Comparison of ENCODE assay signal across 11 cellular contexts in genomic region chr3:138347084-138347483, GRCh38. TPM values are rescaled to one million over a fixed set of nuclear protein-coding genes. Genes with fewer than 3 reads are reported as not detected.
DNase-seq lines count a peak whose midpoint lies in the region; ATAC-seq and TF ChIP-seq lines count a peak whose summit lies in the region.
"Had no signal": no experiment of that assay in that cellular context is flagged by ENCODE, and none has a peak within 500 bp of the region (broad histone marks: within the 10 kb centered on the region; RNA-seq: fewer than 3 reads in every experiment).

No MANE protein-coding gene starts in this region.

- no peaks in the 10 kb centered on the region for H3K4me1 ChIP-seq in iPS-18a (ENCODE audit: control insufficient read depth, low read depth, low read length)

- H3K27me3 ChIP-seq in iPS-18a (ENCODE audit: control insufficient read depth, insufficient read depth, low read length) = peaks cover 9% of the 10 kb centered on the region

- H3K9me3 Mint-ChIP-seq in activated CD4-positive, alpha-beta T cell treated with anti-CD3 and anti-CD28 coated beads for 36 hours (ENCODE audit: low read depth) = no peaks in the 10 kb centered on the region
- no peaks in the 10 kb centered on the region for H3K9me3 Mint-ChIP-seq in activated CD8-positive, alpha-beta T cell treated with anti-CD3 and anti-CD28 coated beads for 36 hours
- H3K9me3 Mint-ChIP-seq in stimulated activated effector memory CD8-positive, alpha-beta T cell treated with anti-CD3 and anti-CD28 coated beads, Interleukin-12 subunit alpha, Interleukin-12 subunit beta, amount 100 ng/mL, for 72 hours = peaks cover 2% of the 10 kb centered on the region

- H3K4me3 ChIP-seq in iPS-18a (ENCODE audit: low read length) = peak overlapping the region; percentile 75

- no peak for ATAC-seq in activated CD4-positive, alpha-beta T cell treated with anti-CD3 and anti-CD28 coated beads for 36 hours
- no peak for ATAC-seq in activated CD8-positive, alpha-beta T cell treated with anti-CD3 and anti-CD28 coated beads for 36 hours
- no peak for ATAC-seq in stimulated activated effector memory CD8-positive, alpha-beta T cell treated with anti-CD3 and anti-CD28 coated beads, Interleukin-12 subunit alpha, Interleukin-12 subunit beta, amount 100 ng/mL, for 72 hours
- no peak for ATAC-seq in GM18519 (IDR thresholded peaks at IDR 0.05; ENCODE audit: low FRiP score, unreplicated experiment)

- TF ChIP-seq CTCF in activated CD8-positive, alpha-beta T cell treated with anti-CD3 and anti-CD28 coated beads for 36 hours (IDR thresholded peaks at IDR 0.05) = no peak

- POLR2A ChIA-PET in activated CD4-positive, alpha-beta T cell treated with anti-CD3 and anti-CD28 coated beads for 36 hours (lab: Charles Lee) = no interaction called here
- POLR2A ChIA-PET in activated CD8-positive, alpha-beta T cell treated with anti-CD3 and anti-CD28 coated beads for 36 hours (lab: Charles Lee) = interaction anchor here (0.6 to 1.6 kb wide), 2 partner anchors 19 to 23 kb away, joined by 3 read pairs; no protein-coding TSS in a partner anchor

- DNase-seq in activated CD4-positive, alpha-beta T cell treated with anti-CD3 and anti-CD28 coated beads for 36 hours = no peak
- no peak for DNase-seq in activated CD4-positive, alpha-beta T cell treated with anti-CD3 and anti-CD28 coated beads, Interleukin-2, amount 50 U/mL, for 48 hours
- DNase-seq in activated CD8-positive, alpha-beta T cell treated with anti-CD3 and anti-CD28 coated beads for 36 hours = no peak
- DNase-seq in stimulated activated effector memory CD8-positive, alpha-beta T cell treated with anti-CD3 and anti-CD28 coated beads, Interleukin-12 subunit alpha, Interleukin-12 subunit beta, amount 100 ng/mL, for 72 hours (ENCODE audit: low spot score in 2 of 2) = no peak
- no peak for DNase-seq in SKM-1 (lab: John Stamatoyannopoulos, UW; ENCODE audit: unreplicated experiment)
- no peak for DNase-seq in CD1c-positive myeloid dendritic cell (ENCODE audit: extremely low spot score)
- DNase-seq: ACHN; effector CD8-positive, alpha-beta T cell; NCI-H2107 had no signal

- H3K9me3 ChIP-seq in iPS-18a (ENCODE audit: control insufficient read depth, low read depth, low read length) = no peaks in the 10 kb centered on the region

- H3K36me3 ChIP-seq in iPS-18a (ENCODE audit: control insufficient read depth, low read depth, low read length) = no peaks in the 10 kb centered on the region

- intact Hi-C loops in activated CD4-positive, alpha-beta T cell treated with anti-CD3 and anti-CD28 coated beads for 36 hours (cut with DNase I, micrococcal nuclease) = no loop called here
- intact Hi-C loops in activated CD8-positive, alpha-beta T cell treated with anti-CD3 and anti-CD28 coated beads for 36 hours (cut with micrococcal nuclease) = no loop called here

- peaks cover 2% of the 10 kb centered on the region for H3K36me3 Mint-ChIP-seq in activated CD4-positive, alpha-beta T cell treated with anti-CD3 and anti-CD28 coated beads for 36 hours (ENCODE audit: low read depth)
- H3K36me3 Mint-ChIP-seq in activated CD8-positive, alpha-beta T cell treated with anti-CD3 and anti-CD28 coated beads for 36 hours (ENCODE audit: low read depth) = no peaks in the 10 kb centered on the region
- no peaks in the 10 kb centered on the region for H3K36me3 Mint-ChIP-seq in stimulated activated effector memory CD8-positive, alpha-beta T cell treated with anti-CD3 and anti-CD28 coated beads, Interleukin-12 subunit alpha, Interleukin-12 subunit beta, amount 100 ng/mL, for 72 hours

- CTCF ChIA-PET in activated CD4-positive, alpha-beta T cell treated with anti-CD3 and anti-CD28 coated beads for 36 hours (lab: Charles Lee) = interaction anchor here (0.6 to 1.2 kb wide), 2 partner anchors 14 to 17 kb away, joined by 3 to 4 read pairs; no protein-coding TSS in a partner anchor
- CTCF ChIA-PET in activated CD8-positive, alpha-beta T cell treated with anti-CD3 and anti-CD28 coated beads for 36 hours (lab: Charles Lee) = interaction anchor here (0.6 to 2.4 kb wide), 4 partner anchors 11 to 167 kb away, joined by 3 to 8 read pairs (median 4); no protein-coding TSS in a partner anchor

- H3K27me3 Mint-ChIP-seq in activated CD4-positive, alpha-beta T cell treated with anti-CD3 and anti-CD28 coated beads for 36 hours = peaks cover 32% of the 10 kb centered on the region
- H3K27me3 Mint-ChIP-seq in activated CD8-positive, alpha-beta T cell treated with anti-CD3 and anti-CD28 coated beads for 36 hours = peaks cover 41% of the 10 kb centered on the region

- H3K4me3 Mint-ChIP-seq in activated CD4-positive, alpha-beta T cell treated with anti-CD3 and anti-CD28 coated beads for 36 hours = peak overlapping the region; percentile 84
- H3K4me3 Mint-ChIP-seq in activated CD8-positive, alpha-beta T cell treated with anti-CD3 and anti-CD28 coated beads for 36 hours = peak overlapping the region; percentile 38
- H3K4me3 Mint-ChIP-seq in stimulated activated effector memory CD8-positive, alpha-beta T cell treated with anti-CD3 and anti-CD28 coated beads, Interleukin-12 subunit alpha, Interleukin-12 subunit beta, amount 100 ng/mL, for 72 hours = peak overlapping the region; percentile 86

- H3K9ac ChIP-seq in iPS-18a (ENCODE audit: low read length) = no peak overlapping the region

- H3K4me1 Mint-ChIP-seq in activated CD4-positive, alpha-beta T cell treated with anti-CD3 and anti-CD28 coated beads for 36 hours = peaks cover 6% of the 10 kb centered on the region
- H3K4me1 Mint-ChIP-seq in activated CD8-positive, alpha-beta T cell treated with anti-CD3 and anti-CD28 coated beads for 36 hours (ENCODE audit: low read depth) = peaks cover 4% of the 10 kb centered on the region
- H3K4me1 Mint-ChIP-seq in stimulated activated effector memory CD8-positive, alpha-beta T cell treated with anti-CD3 and anti-CD28 coated beads, Interleukin-12 subunit alpha, Interleukin-12 subunit beta, amount 100 ng/mL, for 72 hours = peaks cover 13% of the 10 kb centered on the region

- H3K27ac ChIP-seq in iPS-18a (ENCODE audit: low read length) = no peak overlapping the region

- H3K27ac Mint-ChIP-seq in activated CD4-positive, alpha-beta T cell treated with anti-CD3 and anti-CD28 coated beads for 36 hours = no peak overlapping the region
- no peak overlapping the region for H3K27ac Mint-ChIP-seq in activated CD8-positive, alpha-beta T cell treated with anti-CD3 and anti-CD28 coated beads for 36 hours
- no peak overlapping the region for H3K27ac Mint-ChIP-seq in stimulated activated effector memory CD8-positive, alpha-beta T cell treated with anti-CD3 and anti-CD28 coated beads, Interleukin-12 subunit alpha, Interleukin-12 subunit beta, amount 100 ng/mL, for 72 hours

RNA-seq across cellular contexts. Expression of gene MRAS, which starts 1.3 kb away (rescaled TPM):
- total RNA-seq in activated CD4-positive, alpha-beta T cell treated with anti-CD3 and anti-CD28 coated beads for 36 hours = under 1 TPM; 0.16 TPM
- total RNA-seq in activated CD8-positive, alpha-beta T cell treated with anti-CD3 and anti-CD28 coated beads for 36 hours = under 1 TPM in 1 of 2 experiments, not detected in 1; 0.07 TPM

RNA-seq across cellular contexts. Expression of gene NME9, which starts 17.4 kb away (rescaled TPM):
- total RNA-seq in activated CD4-positive, alpha-beta T cell treated with anti-CD3 and anti-CD28 coated beads for 36 hours = under 1 TPM; 0.46 to 0.65 TPM
- under 1 TPM in 1 of 2 experiments, not detected in 1; 0.45 TPM for total RNA-seq in activated CD8-positive, alpha-beta T cell treated with anti-CD3 and anti-CD28 coated beads for 36 hours
